ENCODE assay signal across 26 cellular contexts in genomic region chr1:10295471-10296085, GRCh38.
DNase-seq lines count a peak whose midpoint lies in the region; ATAC-seq lines count a peak whose summit lies in the region.
"Had no signal": no experiment of that assay in that cellular context is flagged by ENCODE, and none has a peak within 500 bp of the region (broad histone marks: within the 10 kb centered on the region; RNA-seq: fewer than 3 reads in every experiment).

No MANE protein-coding gene starts in this region.

- no peaks in the 10 kb centered on the region for H3K4me1 Mint-ChIP-seq in stimulated activated memory B cell treated with anti-CD40 and anti-IgM and Interleukin-4, amounts not matched to agents 10 μg/mL and 1 μg/mL and 100 μg/mL, for 72 hours
- H3K4me1 Mint-ChIP-seq: activated naive CD4-positive, alpha-beta T cell treated with anti-CD3 and anti-CD28 coated beads, Interleukin-2, amount 50 U/mL, for 24 hours; activated T-helper 17 cell treated with anti-CD3 and anti-CD28 coated beads, Interleukin-2, amount 50 U/mL, for 72 hours had no signal

- no peak overlapping the region for H3K27ac Mint-ChIP-seq in stimulated activated memory B cell treated with anti-CD40 and anti-IgM and Interleukin-4, amounts not matched to agents 10 μg/mL and 1 μg/mL and 100 μg/mL, for 72 hours
- H3K27ac Mint-ChIP-seq: activated naive CD4-positive, alpha-beta T cell treated with anti-CD3 and anti-CD28 coated beads, Interleukin-2, amount 50 U/mL, for 24 hours; activated T-helper 17 cell treated with anti-CD3 and anti-CD28 coated beads, Interleukin-2, amount 50 U/mL, for 72 hours; effector memory CD8-positive, alpha-beta T cell had no signal

- H3K4me3 Mint-ChIP-seq in stimulated activated memory B cell treated with anti-CD40 and anti-IgM and Interleukin-4, amounts not matched to agents 10 μg/mL and 1 μg/mL and 100 μg/mL, for 72 hours: no peak overlapping the region
- H3K4me3 Mint-ChIP-seq: activated naive CD4-positive, alpha-beta T cell treated with anti-CD3 and anti-CD28 coated beads, Interleukin-2, amount 50 U/mL, for 24 hours; activated T-helper 17 cell treated with anti-CD3 and anti-CD28 coated beads, Interleukin-2, amount 50 U/mL, for 72 hours; effector memory CD8-positive, alpha-beta T cell had no signal

- peaks cover 51% of the 10 kb centered on the region for H3K36me3 Mint-ChIP-seq in stimulated activated memory B cell treated with anti-CD40 and anti-IgM and Interleukin-4, amounts not matched to agents 10 μg/mL and 1 μg/mL and 100 μg/mL, for 72 hours

- H3K27ac ChIP-seq in cingulate gyrus (ENCODE audit: low read depth, low read length) (peak overlapping the region; percentile 93), mesodermal cell (ENCODE audit: low read depth, low read length, severe bottlenecking) (peak overlapping the region; percentile 57)
- H3K27ac ChIP-seq: ascending aorta, C4-2B, foreskin keratinocyte, neutrophil, right lobe of liver, transverse colon had no signal

- H3K9me3 ChIP-seq in mesodermal cell (ENCODE audit: control insufficient read depth, low read length): no peaks in the 10 kb centered on the region
- H3K9me3 ChIP-seq: ascending aorta, neutrophil, right lobe of liver, transverse colon had no signal

- no peaks in the 10 kb centered on the region for H3K9me3 Mint-ChIP-seq in stimulated activated memory B cell treated with anti-CD40 and anti-IgM and Interleukin-4, amounts not matched to agents 10 μg/mL and 1 μg/mL and 100 μg/mL, for 72 hours
- H3K9me3 Mint-ChIP-seq: activated naive CD4-positive, alpha-beta T cell treated with anti-CD3 and anti-CD28 coated beads, Interleukin-2, amount 50 U/mL, for 24 hours; activated T-helper 17 cell treated with anti-CD3 and anti-CD28 coated beads, Interleukin-2, amount 50 U/mL, for 72 hours; effector memory CD8-positive, alpha-beta T cell had no signal

- DNase-seq in NCI-H1048 (lab: John Stamatoyannopoulos, UW) (peak; percentile 22), putamen (ENCODE audit: low spot score) (peak; percentile 84), dedifferentiated amniotic fluid mesenchymal stem cell (ENCODE audit: extremely low spot score) (no peak), NCI-H2171 (lab: John Stamatoyannopoulos, UW) (no peak), NCI-H2227 (lab: John Stamatoyannopoulos, UW; ENCODE audit: unreplicated experiment) (no peak)
- DNase-seq: activated CD4-positive, alpha-beta T cell treated with anti-CD3 and anti-CD28 coated beads, Interleukin-2, amount 50 U/mL, for 4 hours; activated CD4-positive, CD25-positive, alpha-beta regulatory T cell; activated CD8-positive, alpha-beta memory T cell treated with anti-CD3 and anti-CD28 coated beads, Interleukin-2, amount 50 U/mL, for 4 hours; effector memory CD8-positive, alpha-beta T cell; foreskin keratinocyte; NCI-H2081 treated with DMSO at 0.1 percent for 48 hours; OCI-M1; right lobe of liver; stimulated activated naive CD8-positive, alpha-beta T cell treated with anti-CD3 and anti-CD28 coated beads, Interleukin-15, Interleukin-2, amounts not matched to agents 100 U/mL and 50 U/mL, for 24 hours; SW 1271; T1000; transverse colon had no signal

- WGBS in mesodermal cell (ENCODE audit: insufficient coverage in 2 of 2), 2 experiments: 94 to 100% methylated on average over 2 to 3 of the region's 6 CpGs

- H3K36me3 ChIP-seq in mesodermal cell (ENCODE audit: control insufficient read depth, insufficient read depth, low read length): peaks cover 85% of the 10 kb centered on the region

- H3K4me1 ChIP-seq in mesodermal cell (ENCODE audit: control insufficient read depth, insufficient read depth, low read length, poor library complexity, severe bottlenecking): no peaks in the 10 kb centered on the region
- H3K4me1 ChIP-seq: ascending aorta, foreskin keratinocyte had no signal

- ATAC-seq in stimulated activated memory B cell treated with anti-CD40 and anti-IgM and Interleukin-4, amounts not matched to agents 10 μg/mL and 1 μg/mL and 100 μg/mL, for 72 hours: no peak
- ATAC-seq: activated T-helper 17 cell treated with anti-CD3 and anti-CD28 coated beads, Interleukin-2, amount 50 U/mL, for 72 hours; effector memory CD8-positive, alpha-beta T cell; esophagus mucosa; foreskin keratinocyte; right lobe of liver; stimulated activated naive CD8-positive, alpha-beta T cell treated with anti-CD3 and anti-CD28 coated beads, Interleukin-15, Interleukin-2, amounts not matched to agents 100 U/mL and 50 U/mL, for 24 hours had no signal

- H3K4me3 ChIP-seq in mesodermal cell (ENCODE audit: extremely low read depth, insufficient read depth, low read length, poor library complexity, severe bottlenecking): no peak overlapping the region
- H3K4me3 ChIP-seq: ascending aorta, right lobe of liver, transverse colon had no signal

- H3K27me3 Mint-ChIP-seq in stimulated activated memory B cell treated with anti-CD40 and anti-IgM and Interleukin-4, amounts not matched to agents 10 μg/mL and 1 μg/mL and 100 μg/mL, for 72 hours: no peaks in the 10 kb centered on the region
- H3K27me3 Mint-ChIP-seq: activated naive CD4-positive, alpha-beta T cell treated with anti-CD3 and anti-CD28 coated beads, Interleukin-2, amount 50 U/mL, for 24 hours; activated T-helper 17 cell treated with anti-CD3 and anti-CD28 coated beads, Interleukin-2, amount 50 U/mL, for 72 hours; effector memory CD8-positive, alpha-beta T cell had no signal

Comparison
In these comparisons a context has a peak if more than half of its experiments do, and no peak if none do; other contexts are left out.
1. DNase-seq: peak in NCI-H1048 (single experiment) and putamen (single experiment); none in dedifferentiated amniotic fluid mesenchymal stem cell (single experiment), NCI-H2171 (single experiment) and NCI-H2227 (single experiment).